ENCODE assay signal across 9 cellular contexts in genomic region chr16:19884021-19884485, GRCh38. TPM values are rescaled to one million over a fixed set of nuclear protein-coding genes. Genes with fewer than 3 reads are reported as not detected.
A peak's percentile ranks its signal among the peaks of the same experiment; 100 is the strongest.
DNase-seq lines count a peak whose midpoint lies in the region; ATAC-seq and TF ChIP-seq lines count a peak whose summit lies in the region.
"Had no signal": no experiment of that assay in that cellular context is flagged by ENCODE, and none has a peak within 500 bp of the region (broad histone marks: within the 10 kb centered on the region; RNA-seq: fewer than 3 reads in every experiment).

No MANE protein-coding gene starts in this region.

- no peaks in the 10 kb centered on the region for H3K79me2 ChIP-seq in HCT116 (ENCODE audit: insufficient read depth, low read length)

- WGBS in prostate gland, result under 1% methylated on average over 22 of the region's 23 CpGs

- intact Hi-C loops in HCT116 (cut with micrococcal nuclease) (loop anchor here (10.0 kb wide), 1 partner anchor 799 kb away; no protein-coding TSS in a partner anchor), Right ventricle myocardium superior (cut with DNase I) (loop anchor here (10.0 kb wide), 2 partner anchors 239 to 819 kb away; partner anchors contain the start of gene COQ7), prostate gland (cut with DNase I) (loop anchor here (5.0 kb wide), 1 partner anchor 167 kb away; the partner anchor contains the start of genes IQCK and KNOP1)

- H2AFZ ChIP-seq in HCT116 (ENCODE audit: low read depth, low read length, poor library complexity, severe bottlenecking), result no peak overlapping the region

- no peak overlapping the region for H3K27ac ChIP-seq in HCT116 (ENCODE audit: low read depth, low read length)
- no peak overlapping the region for H3K27ac ChIP-seq in WERI-Rb-1
- peak overlapping the region; percentile 63 to 66 for H3K27ac ChIP-seq in prostate gland
- H3K27ac ChIP-seq: neutrophil had no signal

- H3K9ac ChIP-seq in HCT116 (ENCODE audit: low read length), result peak overlapping the region; percentile 59

- ATAC-seq in HCT116 (0 out of 2 replicates have a peak, but pooled peaks have one; percentile 20), Right ventricle myocardium superior (ENCODE audit: poor library complexity) (peak; percentile 50), GM19452 (IDR thresholded peaks at IDR 0.05; ENCODE audit: unreplicated experiment) (no peak)

- no TSS peak for BruUV-seq in HCT116 (replicated peaks; lab: Mats Ljungman, UMichigan)

- TF ChIP-seq CTCF in HCT116 (IDR thresholded peaks at IDR 0.05 in 2 of 3, conservative IDR thresholded peaks at IDR 0.05 in 1 of 3; ENCODE audit: borderline replicate concordance in 1 of 3, insufficient read depth in 1 of 3, low read depth in 2 of 3, low read length in 2 of 3), result no peak
- no peak for TF ChIP-seq CTCF in WERI-Rb-1 (IDR thresholded peaks at IDR 0.05; ENCODE audit: low read depth, low read length)
- no peak for TF ChIP-seq CTCF in prostate gland (IDR thresholded peaks at IDR 0.05)

- POLR2A ChIA-PET in HCT116 (lab: Charles Lee), result interaction anchor here (0.7 kb wide), 1 partner anchor 152 kb away, joined by 6 read pairs; no protein-coding TSS in a partner anchor

- H3K9me3 ChIP-seq in HCT116 (ENCODE audit: control insufficient read depth in 1 of 2, insufficient read depth in 1 of 2, low read depth in 1 of 2, low read length in 2 of 2) (no peaks in the 10 kb centered on the region), WERI-Rb-1 (ENCODE audit: severe bottlenecking) (peaks cover 5% of the 10 kb centered on the region), prostate gland (no peaks in the 10 kb centered on the region)
- H3K9me3 ChIP-seq: neutrophil had no signal

- H3K27me3 ChIP-seq in HCT116 (ENCODE audit: insufficient read depth, low read length) (no peaks in the 10 kb centered on the region), WERI-Rb-1 (ENCODE audit: insufficient read depth, low read depth, severe bottlenecking) (no peaks in the 10 kb centered on the region), prostate gland (replicated peaks; ENCODE audit: insufficient read depth) (no peaks in the 10 kb centered on the region)

- TF ChIP-seq POLR2A in HCT116 (IDR thresholded peaks at IDR 0.05; ENCODE audit: borderline replicate concordance, extremely low read depth, insufficient read depth, insufficient read length) (no peak), prostate gland (IDR thresholded peaks at IDR 0.05) (no peak)

- no peak for TF ChIP-seq RAD21 in HCT116 (IDR thresholded peaks at IDR 0.05; ENCODE audit: low read depth)

- H4K20me1 ChIP-seq in HCT116 (ENCODE audit: insufficient read depth), result no peaks in the 10 kb centered on the region

- no peaks in the 10 kb centered on the region for H3K9me2 ChIP-seq in HCT116 (ENCODE audit: insufficient read depth)

- H3K4me1 ChIP-seq in HCT116 (ENCODE audit: control insufficient read depth in 1 of 2, insufficient read depth in 2 of 2, low read length in 2 of 2), result peaks cover 3 to 15% of the 10 kb centered on the region in 2 experiments; a peak in 3 of 4 replicates
- no peaks in the 10 kb centered on the region for H3K4me1 ChIP-seq in prostate gland (replicated peaks)

- DNase-seq in HCT116 (ENCODE audit: low read depth, low spot score) (no peak), WERI-Rb-1 (no peak), Right ventricle myocardium superior (no peak), prostate gland (ENCODE audit: low spot score) (no peak), NCI-H2196 treated with DMSO at 0.1 percent for 48 hours (lab: John Stamatoyannopoulos, UW; ENCODE audit: unreplicated experiment) (no peak), SHP77 treated with DMSO at 0.1 percent for 48 hours (lab: John Stamatoyannopoulos, UW) (no peak), MV-4-11 (lab: John Stamatoyannopoulos, UW) (no peak)

- CTCF ChIA-PET in HCT116 (lab: Charles Lee), result interaction anchor here (0.6 to 1.5 kb wide), 4 partner anchors 9 to 300 kb away, joined by 3 to 19 read pairs (median 5); no protein-coding TSS in a partner anchor

- H3K4me3 ChIP-seq in HCT116 (replicated peaks in 1 of 2; ENCODE audit: low read depth in 1 of 2, low read length in 2 of 2) (peak overlapping the region; percentile 58 to 62), WERI-Rb-1 (ENCODE audit: low read depth, low read length) (peak overlapping the region; percentile 72), prostate gland (peak overlapping the region; percentile 77 to 78)

- H3K36me3 ChIP-seq in HCT116 (ENCODE audit: control insufficient read depth in 1 of 2, insufficient read depth in 2 of 2, low read length in 2 of 2) (no peaks in the 10 kb centered on the region), WERI-Rb-1 (no peaks in the 10 kb centered on the region), prostate gland (no peaks in the 10 kb centered on the region)
- H3K36me3 ChIP-seq: neutrophil had no signal

- RAD21 ChIA-PET in HCT116 (lab: Charles Lee; ENCODE audit: low non-redundant PET in 1 of 2, low total read pairs in 2 of 2, uncharacterized antibody in 2 of 2, unreplicated experiment in 2 of 2), result interaction anchor here in 1 of 2 experiments (0.7 kb wide), 1 partner anchor 74 kb away, joined by 5 read pairs; no protein-coding TSS in a partner anchor

- peak overlapping the region; percentile 82 for H3K4me2 ChIP-seq in HCT116 (ENCODE audit: low read length)

TF ChIP-seq in HCT116, 20 proteins besides CTCF, POLR2A, EP300 and RAD21:
- no peak for TF ChIP-seq SIN3A (IDR thresholded peaks at IDR 0.05; ENCODE audit: low read depth)
- no peak for TF ChIP-seq EGR1 (IDR thresholded peaks at IDR 0.05; ENCODE audit: low read depth)
- no peak for TF ChIP-seq CEBPB (IDR thresholded peaks at IDR 0.05; ENCODE audit: low read depth)
- TF ChIP-seq TCF7L2 (IDR thresholded peaks at IDR 0.05; ENCODE audit: borderline replicate concordance, extremely low read depth, insufficient read depth, insufficient read length), result no peak
- TF ChIP-seq, protein P1, sequence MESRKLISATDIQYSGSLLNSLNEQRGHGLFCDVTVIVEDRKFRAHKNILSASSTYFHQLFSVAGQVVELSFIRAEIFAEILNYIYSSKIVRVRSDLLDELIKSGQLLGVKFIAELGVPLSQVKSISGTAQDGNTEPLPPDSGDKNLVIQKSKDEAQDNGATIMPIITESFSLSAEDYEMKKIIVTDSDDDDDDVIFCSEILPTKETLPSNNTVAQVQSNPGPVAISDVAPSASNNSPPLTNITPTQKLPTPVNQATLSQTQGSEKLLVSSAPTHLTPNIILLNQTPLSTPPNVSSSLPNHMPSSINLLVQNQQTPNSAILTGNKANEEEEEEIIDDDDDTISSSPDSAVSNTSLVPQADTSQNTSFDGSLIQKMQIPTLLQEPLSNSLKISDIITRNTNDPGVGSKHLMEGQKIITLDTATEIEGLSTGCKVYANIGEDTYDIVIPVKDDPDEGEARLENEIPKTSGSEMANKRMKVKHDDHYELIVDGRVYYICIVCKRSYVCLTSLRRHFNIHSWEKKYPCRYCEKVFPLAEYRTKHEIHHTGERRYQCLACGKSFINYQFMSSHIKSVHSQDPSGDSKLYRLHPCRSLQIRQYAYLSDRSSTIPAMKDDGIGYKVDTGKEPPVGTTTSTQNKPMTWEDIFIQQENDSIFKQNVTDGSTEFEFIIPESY (IDR thresholded peaks at IDR 0.05; ENCODE audit: extremely low read depth, insufficient replicate concordance, low read length), result no peak
- no peak for TF ChIP-seq SRF (IDR thresholded peaks at IDR 0.05; ENCODE audit: low read depth)
- no peak for TF ChIP-seq MAX (IDR thresholded peaks at IDR 0.05)
- TF ChIP-seq FOSL1 (IDR thresholded peaks at IDR 0.05; ENCODE audit: low read depth), result no peak
- no peak for TF ChIP-seq REST (IDR thresholded peaks at IDR 0.05; ENCODE audit: low read depth)
- TF ChIP-seq POLR2AphosphoS5 (IDR thresholded peaks at IDR 0.05; ENCODE audit: low read depth, low read length), result no peak
- no peak for TF ChIP-seq YY1 (IDR thresholded peaks at IDR 0.05; ENCODE audit: extremely low read depth, insufficient replicate concordance, low read depth, low read length)
- TF ChIP-seq EZH2phosphoT487 (IDR thresholded peaks at IDR 0.05; ENCODE audit: borderline replicate concordance), result no peak
- TF ChIP-seq, protein P2, sequence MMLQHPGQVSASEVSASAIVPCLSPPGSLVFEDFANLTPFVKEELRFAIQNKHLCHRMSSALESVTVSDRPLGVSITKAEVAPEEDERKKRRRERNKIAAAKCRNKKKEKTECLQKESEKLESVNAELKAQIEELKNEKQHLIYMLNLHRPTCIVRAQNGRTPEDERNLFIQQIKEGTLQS (IDR thresholded peaks at IDR 0.05), result no peak
- TF ChIP-seq EZH2 (IDR thresholded peaks at IDR 0.05), result no peak

RNA-seq across cellular contexts. Expression of gene GPRC5B, which starts 0.6 kb away (rescaled TPM):
- total RNA-seq in HCT116 (2021; ENCODE audit: unreplicated experiment) (7.2 TPM), Right ventricle myocardium superior (83.7 TPM), prostate gland (100 to 1,000 TPM in 1 of 2 donors, 10 to 100 TPM in 1; 19.4 to 256 TPM)
- polyA plus RNA-seq in HCT116 (2012), result 4.3 and 5.0 TPM in 2 replicates

Comparison
In these comparisons a context has a peak if more than half of its experiments do, and no peak if none do; other contexts are left out.
1. H3K27ac ChIP-seq: peak in prostate gland (2 of 2); none in HCT116 (single experiment) and WERI-Rb-1 (single experiment).
2. Peak in every context shown above with its lines, with median percentiles within 50 percentile points of each other: H3K4me3 ChIP-seq.